ENCODE assay signal across 14 cellular contexts in genomic region chr18:32802606-32803451, GRCh38. TPM values are rescaled to one million over a fixed set of nuclear protein-coding genes. Genes with fewer than 3 reads are reported as not detected.
DNase-seq lines count a peak whose midpoint lies in the region; ATAC-seq, FAIRE-seq and TF ChIP-seq lines count a peak whose summit lies in the region.
"Had no signal": no experiment of that assay in that cellular context is flagged by ENCODE, and none has a peak within 500 bp of the region (broad histone marks: within the 10 kb centered on the region; RNA-seq: fewer than 3 reads in every experiment).

No MANE protein-coding gene starts in this region.

- TSS peak; percentile 96 for BruUV-seq in HepG2 (replicated peaks; lab: Mats Ljungman, UMichigan)

- in situ Hi-C loops in HepG2 (cut with HindIII; ENCODE audit: extremely low pct_ligation_motif_present, low pct_unique_long_range_greater_than_20kb) = no loop called here

- H3K4me3 Mint-ChIP-seq in activated CD4-positive, alpha-beta memory T cell treated with anti-CD3 and anti-CD28 coated beads, Interleukin-2, amount 10 ng/mL, durations not matched to agents 7 days and 5 days = no peak overlapping the region
- no peak overlapping the region for H3K4me3 Mint-ChIP-seq in natural killer cell
- H3K4me3 Mint-ChIP-seq: activated CD8-positive, alpha-beta memory T cell treated with anti-CD3 and anti-CD28 coated beads, Interleukin-2, amount 10 ng/mL, durations not matched to agents 7 days and 5 days had no signal

- CTCF ChIA-PET in HepG2 (lab: Yijun Ruan, JAX; ENCODE audit: low intra/inter-chr PET ratio, low total read pairs) = no interaction called here
- CTCF ChIA-PET in activated CD4-positive, alpha-beta memory T cell treated with anti-CD3 and anti-CD28 coated beads, Interleukin-2, amount 10 ng/mL, durations not matched to agents 7 days and 5 days (lab: Charles Lee) = no interaction called here

- H3K4me3 ChIP-seq in HepG2 (replicated peaks in 1 of 3; ENCODE audit: insufficient read depth in 1 of 3, low read depth in 2 of 3, low read length in 3 of 3) = peak overlapping the region in 2 of 3 experiments; percentile 20 to 30; a peak in 2 of 6 replicates
- no peak overlapping the region for H3K4me3 ChIP-seq in right lobe of liver
- peak overlapping the region; percentile 56 for H3K4me3 ChIP-seq in Karpas-422 (ENCODE audit: low read length)
- H3K4me3 ChIP-seq in smooth muscle cell = no peak overlapping the region
- H3K4me3 ChIP-seq: A549, body of pancreas had no signal

- H3K4me2 ChIP-seq in HepG2 (ENCODE audit: low read depth, low read length) = peak overlapping the region; percentile 71
- peak overlapping the region; percentile 77 for H3K4me2 ChIP-seq in Karpas-422 (ENCODE audit: low read depth, low read length, poor library complexity, severe bottlenecking)
- no peak overlapping the region for H3K4me2 ChIP-seq in smooth muscle cell
- H3K4me2 ChIP-seq: A549 had no signal

- H3K4me1 Mint-ChIP-seq in activated CD4-positive, alpha-beta memory T cell treated with anti-CD3 and anti-CD28 coated beads, Interleukin-2, amount 10 ng/mL, durations not matched to agents 7 days and 5 days = no peaks in the 10 kb centered on the region
- no peaks in the 10 kb centered on the region for H3K4me1 Mint-ChIP-seq in natural killer cell
- H3K4me1 Mint-ChIP-seq: activated CD8-positive, alpha-beta memory T cell treated with anti-CD3 and anti-CD28 coated beads, Interleukin-2, amount 10 ng/mL, durations not matched to agents 7 days and 5 days had no signal

- peaks cover 3% of the 10 kb centered on the region for H3K9me3 Mint-ChIP-seq in activated CD4-positive, alpha-beta memory T cell treated with anti-CD3 and anti-CD28 coated beads, Interleukin-2, amount 10 ng/mL, durations not matched to agents 7 days and 5 days
- H3K9me3 Mint-ChIP-seq in natural killer cell = peaks cover 0 to 5% of the 10 kb centered on the region in 2 donors

- H3K9me3 ChIP-seq in HepG2 (ENCODE audit: low read length) (peaks cover 14% of the 10 kb centered on the region), right lobe of liver (no peaks in the 10 kb centered on the region), Karpas-422 (ENCODE audit: low read length) (no peaks in the 10 kb centered on the region), smooth muscle cell (replicated peaks; ENCODE audit: low read depth) (no peaks in the 10 kb centered on the region)
- H3K9me3 ChIP-seq: A549, body of pancreas had no signal

- TF ChIP-seq RAD21 in HepG2 (CRISPR knock-in tag; IDR thresholded peaks at IDR 0.05) = no peak

- peak in 1 of 2 experiments; percentile 13; a peak in 1 of 4 replicates for TF ChIP-seq EP300 in HepG2 (IDR thresholded peaks at IDR 0.05; ENCODE audit: low read depth in 2 of 2, low read length in 2 of 2)
- no peak for TF ChIP-seq EP300 in HepG2 (CRISPR knock-in tag; IDR thresholded peaks at IDR 0.05; ENCODE audit: borderline replicate concordance)

- TF ChIP-seq CTCF in HepG2 (CRISPR knock-in tag; IDR thresholded peaks at IDR 0.05) (no peak), right lobe of liver (IDR thresholded peaks at IDR 0.05) (no peak), smooth muscle cell (IDR thresholded peaks at IDR 0.05; ENCODE audit: borderline replicate concordance, insufficient read depth, poor library complexity, severe bottlenecking) (no peak), natural killer cell (IDR thresholded peaks at IDR 0.05) (no peak)

- H3K9ac ChIP-seq in HepG2 (ENCODE audit: insufficient read depth, low read depth, low read length) = peak overlapping the region; percentile 89
- peak overlapping the region; percentile 52 for H3K9ac ChIP-seq in Karpas-422 (ENCODE audit: low read length)
- H3K9ac ChIP-seq in smooth muscle cell (ENCODE audit: low read depth) = no peak overlapping the region

- H3K27ac ChIP-seq in HepG2 (ENCODE audit: extremely low read length, insufficient read depth, low read length) (peak overlapping the region; percentile 99), right lobe of liver (no peak overlapping the region), Karpas-422 (ENCODE audit: low read length) (peak overlapping the region; percentile 93), smooth muscle cell (ENCODE audit: low read depth) (no peak overlapping the region)
- H3K27ac ChIP-seq: A549, body of pancreas had no signal

- peak overlapping the region; percentile 29 for H2AFZ ChIP-seq in HepG2 (ENCODE audit: low read length)
- H2AFZ ChIP-seq in Karpas-422 (ENCODE audit: low read length) = peak overlapping the region; percentile 72
- no peak overlapping the region for H2AFZ ChIP-seq in smooth muscle cell (ENCODE audit: low read depth)

- ATAC-seq in HepG2 (peak; percentile 27), right lobe of liver (no peak), HG02885 (IDR thresholded peaks at IDR 0.05; ENCODE audit: poor library complexity, unreplicated experiment) (peak; percentile 66), natural killer cell (no peak)
- ATAC-seq: A549; activated CD8-positive, alpha-beta memory T cell treated with anti-CD3 and anti-CD28 coated beads, Interleukin-2, amount 10 ng/mL, durations not matched to agents 7 days and 5 days; body of pancreas; left colon had no signal

- peak; percentile 43 for DNase-seq in HepG2 (ENCODE audit: low spot score)
- no peak for DNase-seq in right lobe of liver
- DNase-seq in Karpas-422 = peak; percentile 84
- DNase-seq in smooth muscle cell (lab: John Stamatoyannopoulos, UW; ENCODE audit: unreplicated experiment) = no peak
- no peak for DNase-seq in activated CD4-positive, alpha-beta memory T cell treated with anti-CD3 and anti-CD28 coated beads, Interleukin-2, amount 10 ng/mL, durations not matched to agents 7 days and 5 days
- DNase-seq in GM19240 (ENCODE audit: insufficient read length, low spot score) = no peak
- DNase-seq in natural killer cell = no peak
- DNase-seq: activated CD8-positive, alpha-beta memory T cell treated with anti-CD3 and anti-CD28 coated beads, Interleukin-2, amount 10 ng/mL, durations not matched to agents 7 days and 5 days; body of pancreas; left colon; NCI-H2227 treated with DMSO at 0.1 percent for 48 hours had no signal

- no peaks in the 10 kb centered on the region for H3K27me3 Mint-ChIP-seq in activated CD4-positive, alpha-beta memory T cell treated with anti-CD3 and anti-CD28 coated beads, Interleukin-2, amount 10 ng/mL, durations not matched to agents 7 days and 5 days
- no peaks in the 10 kb centered on the region for H3K27me3 Mint-ChIP-seq in natural killer cell (ENCODE audit: low read depth in 2 of 2)
- H3K27me3 Mint-ChIP-seq: activated CD8-positive, alpha-beta memory T cell treated with anti-CD3 and anti-CD28 coated beads, Interleukin-2, amount 10 ng/mL, durations not matched to agents 7 days and 5 days had no signal

- H3K27ac Mint-ChIP-seq in activated CD4-positive, alpha-beta memory T cell treated with anti-CD3 and anti-CD28 coated beads, Interleukin-2, amount 10 ng/mL, durations not matched to agents 7 days and 5 days = no peak overlapping the region
- no peak overlapping the region for H3K27ac Mint-ChIP-seq in natural killer cell
- H3K27ac Mint-ChIP-seq: activated CD8-positive, alpha-beta memory T cell treated with anti-CD3 and anti-CD28 coated beads, Interleukin-2, amount 10 ng/mL, durations not matched to agents 7 days and 5 days had no signal

- peak; percentile 30 for FAIRE-seq in HepG2 (lab: Jason Lieb, UNC)
- FAIRE-seq: A549, HTR-8/SVneo had no signal

- H3K36me3 Mint-ChIP-seq in activated CD4-positive, alpha-beta memory T cell treated with anti-CD3 and anti-CD28 coated beads, Interleukin-2, amount 10 ng/mL, durations not matched to agents 7 days and 5 days (ENCODE audit: low read depth) = no peaks in the 10 kb centered on the region
- H3K36me3 Mint-ChIP-seq in natural killer cell = no peaks in the 10 kb centered on the region
- H3K36me3 Mint-ChIP-seq: activated CD8-positive, alpha-beta memory T cell treated with anti-CD3 and anti-CD28 coated beads, Interleukin-2, amount 10 ng/mL, durations not matched to agents 7 days and 5 days had no signal

- H3K9me2 ChIP-seq in Karpas-422 (replicated peaks; ENCODE audit: insufficient read depth, low read length) = no peaks in the 10 kb centered on the region

- no peaks in the 10 kb centered on the region for H3F3A ChIP-seq in smooth muscle cell (ENCODE audit: low read depth)

- no peak for TF ChIP-seq POLR2A in HepG2 (IDR thresholded peaks at IDR 0.05; ENCODE audit: insufficient read depth in 1 of 2, low read depth in 2 of 2, low read length in 2 of 2)
- no peak for TF ChIP-seq POLR2A in right lobe of liver (IDR thresholded peaks at IDR 0.05)

- POLR2A ChIA-PET in HepG2 (lab: Yijun Ruan, JAX) = interaction anchor here (0.6 to 4.8 kb wide), 9 partner anchors 11 to 860 kb away, joined by 3 to 136 read pairs (median 4); partner anchors contain the start of genes KLHL14 and TRAPPC8
- POLR2A ChIA-PET in activated CD4-positive, alpha-beta memory T cell treated with anti-CD3 and anti-CD28 coated beads, Interleukin-2, amount 10 ng/mL, durations not matched to agents 7 days and 5 days (lab: Charles Lee) = no interaction called here

- H4K20me1 ChIP-seq in HepG2 (ENCODE audit: insufficient read depth, low read length) = no peaks in the 10 kb centered on the region
- H4K20me1 ChIP-seq in Karpas-422 (ENCODE audit: insufficient read depth, low read depth, low read length) = no peaks in the 10 kb centered on the region
- H4K20me1 ChIP-seq in smooth muscle cell (ENCODE audit: low read depth) = no peaks in the 10 kb centered on the region

- H3K27me3 ChIP-seq in HepG2 (ENCODE audit: control insufficient read depth in 1 of 2, insufficient read depth in 2 of 2, low read length in 2 of 2) = no peaks in the 10 kb centered on the region
- no peaks in the 10 kb centered on the region for H3K27me3 ChIP-seq in right lobe of liver
- H3K27me3 ChIP-seq in Karpas-422 (ENCODE audit: low read length) = no peaks in the 10 kb centered on the region
- peaks cover 19% of the 10 kb centered on the region for H3K27me3 ChIP-seq in smooth muscle cell (ENCODE audit: low read depth)
- H3K27me3 ChIP-seq: body of pancreas had no signal

- no peaks in the 10 kb centered on the region for H3K79me2 ChIP-seq in HepG2 (ENCODE audit: insufficient read depth, low read length)
- no peaks in the 10 kb centered on the region for H3K79me2 ChIP-seq in Karpas-422 (ENCODE audit: low read length)
- H3K79me2 ChIP-seq in smooth muscle cell (ENCODE audit: low read depth) = no peaks in the 10 kb centered on the region

- H3K36me3 ChIP-seq in HepG2 (replicated peaks in 1 of 2; ENCODE audit: control insufficient read depth in 1 of 2, insufficient read depth in 2 of 2, low read length in 2 of 2) = no peaks in the 10 kb centered on the region
- no peaks in the 10 kb centered on the region for H3K36me3 ChIP-seq in right lobe of liver
- H3K36me3 ChIP-seq in Karpas-422 (ENCODE audit: insufficient read depth, low read length) = no peaks in the 10 kb centered on the region
- no peaks in the 10 kb centered on the region for H3K36me3 ChIP-seq in smooth muscle cell (ENCODE audit: low read depth)

- peaks cover 85% of the 10 kb centered on the region for H3K4me1 ChIP-seq in HepG2 (ENCODE audit: insufficient read depth, low read length)
- H3K4me1 ChIP-seq in right lobe of liver = no peaks in the 10 kb centered on the region
- H3K4me1 ChIP-seq in Karpas-422 (ENCODE audit: low read length) = peaks cover 62% of the 10 kb centered on the region
- H3K4me1 ChIP-seq in smooth muscle cell (ENCODE audit: low read depth) = peaks cover 12% of the 10 kb centered on the region
- H3K4me1 ChIP-seq: A549, body of pancreas had no signal

- intact Hi-C loops in HepG2 (cut with micrococcal nuclease; ENCODE audit: unreplicated experiment) (loop anchor here (1.0 kb wide), 1 partner anchor 89 kb away; no protein-coding TSS in a partner anchor), right lobe of liver (cut with DNase I) (no loop called here), natural killer cell (cut with micrococcal nuclease) (no loop called here)

- 46% methylated on average over 8 of the region's 8 CpGs for WGBS in HepG2 (ENCODE audit: low lambda C conversion rate)
- 49% methylated on average over 8 of the region's 8 CpGs for WGBS in right lobe of liver (ENCODE audit: insufficient coverage, low coverage, low lambda C conversion rate, missing lambda C conversion rate)
- 81% methylated on average over 8 of the region's 8 CpGs for WGBS in smooth muscle cell (ENCODE audit: low lambda C conversion rate)

RNA-seq across cellular contexts. Expression of gene KLHL14, which starts 30.0 kb away (rescaled TPM):
- 41.8 and 55.3 TPM in 2 replicates for total RNA-seq in HepG2 (2016; rRNA removed; fragmentation: Illumina TruSeq; extraction: Trizol)
- total RNA-seq in HepG2 (2016; cell fraction: cytosol; rRNA removed; fragmentation: Illumina TruSeq; extraction: Trizol; ENCODE audit: low read depth) = 4.2 and 4.5 TPM in 2 replicates
- 41.6 and 49.3 TPM in 2 replicates for total RNA-seq in HepG2 (2016; cell fraction: insoluble cytoplasmic fraction; rRNA removed; fragmentation: Illumina TruSeq; extraction: Trizol)
- 16.6 and 19.2 TPM in 2 replicates for total RNA-seq in HepG2 (2016; cell fraction: membrane; rRNA removed; fragmentation: Illumina TruSeq; extraction: Trizol)
- 59.9 and 65.4 TPM in 2 replicates for total RNA-seq in HepG2 (2016; cell fraction: nucleus; rRNA removed; fragmentation: Illumina TruSeq; extraction: Trizol)
- polyA plus RNA-seq in HepG2 (2011; rRNA removed) = 14.5 and 16.0 TPM in 2 replicates
- 8.1 and 12.2 TPM in 2 replicates for polyA plus RNA-seq in HepG2 (2011; cell fraction: cytosol; rRNA removed)
- polyA plus RNA-seq in HepG2 (2011; cell fraction: nucleus; rRNA removed) = 25.8 and 30.8 TPM in 2 replicates
- polyA plus RNA-seq in HepG2 (2012) = 19.2 and 24.1 TPM in 2 replicates
- 1.3 and 1.6 TPM in 2 replicates for polyA plus RNA-seq in HepG2 (2016; cell fraction: cytosol; fragmentation: Illumina TruSeq; extraction: Trizol; ENCODE audit: low read depth)
- 42.4 and 43.4 TPM in 2 replicates for polyA plus RNA-seq in HepG2 (2016; cell fraction: insoluble cytoplasmic fraction; fragmentation: Illumina TruSeq; extraction: Trizol; ENCODE audit: low read depth)
- polyA plus RNA-seq in HepG2 (2016; cell fraction: membrane; fragmentation: Illumina TruSeq; extraction: Trizol; ENCODE audit: low read depth) = 5.6 and 6.2 TPM in 2 replicates
- 60.0 and 63.2 TPM in 2 replicates for polyA plus RNA-seq in HepG2 (2016; cell fraction: nucleus; fragmentation: Illumina TruSeq; extraction: Trizol; ENCODE audit: insufficient read depth, low read depth)
- 122 TPM in 1 of 2 replicates, not detected in the other for polyA minus RNA-seq in HepG2 (2011; rRNA and poly(A)+ RNA removed; ENCODE audit: low replicate concordance)
- 19.7 and 21.2 TPM in 2 replicates for polyA minus RNA-seq in HepG2 (2011; cell fraction: cytosol; rRNA and poly(A)+ RNA removed)
- polyA minus RNA-seq in HepG2 (2011; cell fraction: nucleus; rRNA and poly(A)+ RNA removed) = 72.0 and 78.8 TPM in 2 replicates
- total RNA-seq in right lobe of liver = under 1 TPM in 2 of 6 experiments, not detected in 4; 0.09 to 0.24 TPM
- 17.2 and 20.5 TPM in 2 replicates for total RNA-seq in Karpas-422 (2014; rRNA removed; shearing (Covaris generic); ENCODE audit: low replicate concordance)
- total RNA-seq in smooth muscle cell = not detected in 2 replicates
- not detected in 2 replicates for polyA plus RNA-seq in smooth muscle cell
- not detected for total RNA-seq in activated CD4-positive, alpha-beta memory T cell treated with anti-CD3 and anti-CD28 coated beads, Interleukin-2, amount 10 ng/mL, durations not matched to agents 7 days and 5 days
- under 1 TPM in 2 of 3 donors, not detected in 1; 0.26 to 0.28 TPM for total RNA-seq in natural killer cell
- total RNA-seq: activated CD8-positive, alpha-beta memory T cell treated with anti-CD3 and anti-CD28 coated beads, Interleukin-2, amount 10 ng/mL, durations not matched to agents 7 days and 5 days; body of pancreas had no signal
- polyA plus RNA-seq: A549 had no signal

Comparison
In these comparisons a context has a peak if more than half of its experiments do, and no peak if none do; other contexts are left out.
1. ATAC-seq: peak in HepG2 (single experiment) and HG02885 (single experiment); none in right lobe of liver (0 of 4) and natural killer cell (0 of 3).
2. DNase-seq: peak in HepG2 (single experiment) and Karpas-422 (single experiment); none in right lobe of liver (0 of 3), smooth muscle cell (single experiment), activated CD4-positive, alpha-beta memory T cell treated with anti-CD3 and anti-CD28 coated beads, Interleukin-2, amount 10 ng/mL, durations not matched to agents 7 days and 5 days (single experiment), GM19240 (single experiment) and natural killer cell (single experiment).
3. H3K27ac ChIP-seq: peak in HepG2 (single experiment) and Karpas-422 (single experiment); none in right lobe of liver (0 of 3) and smooth muscle cell (single experiment).
4. H3K4me3 ChIP-seq: peak in HepG2 (2 of 3) and Karpas-422 (single experiment); none in right lobe of liver (0 of 3) and smooth muscle cell (single experiment).